In genomic region chr11:3837793-3838192, GRCh38 we compare ENCODE assay signal across 7 cellular contexts. TPM values are rescaled to one million over a fixed set of nuclear protein-coding genes. Genes with fewer than 3 reads are reported as not detected.
A peak's percentile ranks its signal among the peaks of the same experiment; 100 is the strongest.
DNase-seq lines count a peak whose midpoint lies in the region; ATAC-seq, FAIRE-seq and TF ChIP-seq lines count a peak whose summit lies in the region.

No MANE protein-coding gene starts in this region.

- no peak for TF ChIP-seq CTCF in suprapubic skin (IDR thresholded peaks at IDR 0.05)

- H3K9me3 ChIP-seq in T-helper 17 cell (ENCODE audit: control insufficient read depth, low read length, poor library complexity, severe bottlenecking) (no peaks in the 10 kb centered on the region), suprapubic skin (no peaks in the 10 kb centered on the region)

- H3K27me3 ChIP-seq in suprapubic skin, result no peaks in the 10 kb centered on the region

- H3K27me3 Mint-ChIP-seq in T-helper 17 cell, result no peaks in the 10 kb centered on the region

- no peak for TF ChIP-seq EP300 in suprapubic skin (IDR thresholded peaks at IDR 0.05)

- H3K4me1 ChIP-seq in suprapubic skin, result peaks cover 79% of the 10 kb centered on the region

- intact Hi-C loops in cardiac septum (cut with DNase I), result no loop called here

- H3K27ac Mint-ChIP-seq in T-helper 17 cell, result peak overlapping the region; percentile 98

- H3K4me3 ChIP-seq in suprapubic skin, result peak overlapping the region; percentile 8

- peak overlapping the region; percentile 14 for H3K27ac ChIP-seq in suprapubic skin

- peak overlapping the region; percentile 97 for H3K4me3 Mint-ChIP-seq in T-helper 17 cell

- DNase-seq in GM19239 (ENCODE audit: insufficient read length, low spot score), result no peak
- DNase-seq in T-helper 17 cell, result no peak
- DNase-seq in cardiac septum (ENCODE audit: low spot score), result peak; percentile 83
- DNase-seq in suprapubic skin (ENCODE audit: low spot score in 2 of 2), result peak in 1 of 2 donors; percentile 78
- DNase-seq in H54 (ENCODE audit: insufficient read length, low spot score), result no peak
- no peak for DNase-seq in cortex of kidney (lab: John Stamatoyannopoulos, UW)

- peaks cover 13% of the 10 kb centered on the region for H3K36me3 Mint-ChIP-seq in T-helper 17 cell (ENCODE audit: low read depth)

- peak; percentile 68 for FAIRE-seq in GM19239 (lab: Jason Lieb, UNC)
- no peak for FAIRE-seq in H54 (lab: Jason Lieb, UNC)

- WGBS in suprapubic skin, result 71% methylated on average over 1 of the region's 1 CpG

- H3K4me1 Mint-ChIP-seq in T-helper 17 cell, result peaks cover 54% of the 10 kb centered on the region

- TF ChIP-seq POLR2A in suprapubic skin (IDR thresholded peaks at IDR 0.05) (no peak), H54 (IDR thresholded peaks at IDR 0.05; ENCODE audit: low read depth, low read length) (no peak)

- H3K36me3 ChIP-seq in suprapubic skin, result peaks cover 4% of the 10 kb centered on the region

- ATAC-seq in T-helper 17 cell (no peak), HG02678 (IDR thresholded peaks at IDR 0.05; ENCODE audit: unreplicated experiment) (no peak)

RNA-seq across cellular contexts. Expression of gene RHOG, which starts 3.0 kb away (rescaled TPM):
- total RNA-seq in T-helper 17 cell, result 100 to 1,000 TPM; 114 to 123 TPM
- total RNA-seq in cardiac septum, result 27.5 TPM
- total RNA-seq in suprapubic skin, result 10 to 100 TPM; 36.6 to 47.3 (median 39.3) TPM

RNA-seq across cellular contexts. Expression of gene STIM1, which starts 17.7 kb away (rescaled TPM):
- total RNA-seq in T-helper 17 cell (100 to 1,000 TPM; 115 to 125 TPM), cardiac septum (40.4 TPM), suprapubic skin (10 to 100 TPM; 58.4 to 70.2 (median 60.9) TPM)

RNA-seq across cellular contexts. Expression of gene PGAP2, which starts 29.4 kb away (rescaled TPM):
- total RNA-seq in T-helper 17 cell (10 to 100 TPM; 17.8 to 19.3 TPM), cardiac septum (22.7 TPM), suprapubic skin (10 to 100 TPM; 55.4 to 81.2 (median 66.7) TPM)

RNA-seq across cellular contexts. Expression of gene NUP98, which starts 40.4 kb away (rescaled TPM):
- total RNA-seq in T-helper 17 cell, result 100 to 1,000 TPM; 120 to 128 TPM
- 49.6 TPM for total RNA-seq in cardiac septum
- total RNA-seq in suprapubic skin, result 100 to 1,000 TPM in 3 of 4 donors, 10 to 100 TPM in 1; 91.5 to 122 (median 115) TPM
